18 cellular contexts compared by ENCODE assay signal in genomic region chr6:99345164-99345563, GRCh38. TPM values are rescaled to one million over a fixed set of nuclear protein-coding genes. Genes with fewer than 3 reads are reported as not detected.
A peak's percentile ranks its signal among the peaks of the same experiment; 100 is the strongest.
DNase-seq lines count a peak whose midpoint lies in the region; ATAC-seq and TF ChIP-seq lines count a peak whose summit lies in the region.
"Had no signal": no experiment of that assay in that cellular context is flagged by ENCODE, and none has a peak within 500 bp of the region (broad histone marks: within the 10 kb centered on the region; RNA-seq: fewer than 3 reads in every experiment).

No MANE protein-coding gene starts in this region.

- TF ChIP-seq EP300 in esophagus muscularis mucosa (IDR thresholded peaks at IDR 0.05) = no peak

- no peak for TF ChIP-seq POLR2A in esophagus muscularis mucosa (IDR thresholded peaks at IDR 0.05; ENCODE audit: low read depth)

- peaks cover 52% of the 10 kb centered on the region for H3K27me3 Mint-ChIP-seq in activated T-helper 2 cell treated with anti-CD3 and anti-CD28 coated beads, Interferon-gamma antibody, Interleukin-2, Interleukin-4, amounts not matched to agents 10 μg/mL and 5 μg/mL and 100 μg/mL, durations not matched to agents 14 hours and 24 hours and 36 hours (ENCODE audit: low read depth)
- H3K27me3 Mint-ChIP-seq in activated naive CD8-positive, alpha-beta T cell treated with anti-CD3 and anti-CD28 coated beads, Interleukin-2, amount 50 U/mL, for 24 hours = peaks cover 48% of the 10 kb centered on the region

- H3K36me3 ChIP-seq in SJSA1 (peaks cover 6% of the 10 kb centered on the region), esophagus muscularis mucosa (no peaks in the 10 kb centered on the region)
- H3K36me3 ChIP-seq: BE2C had no signal

- H3K4me1 ChIP-seq in SJSA1 (replicated peaks) (peaks cover 55% of the 10 kb centered on the region), esophagus muscularis mucosa (peaks cover 7 to 51% (median 37%) of the 10 kb centered on the region in 4 donors)
- H3K4me1 ChIP-seq: Caco-2 had no signal

- H3K4me3 ChIP-seq in SJSA1 = no peak overlapping the region
- no peak overlapping the region for H3K4me3 ChIP-seq in esophagus muscularis mucosa
- H3K4me3 ChIP-seq in retinal pigment epithelial cell (ENCODE audit: low read length) = no peak overlapping the region
- H3K4me3 ChIP-seq: GM23338 had no signal

- H3K9me3 ChIP-seq in SJSA1 (replicated peaks) = no peaks in the 10 kb centered on the region
- no peaks in the 10 kb centered on the region for H3K9me3 ChIP-seq in esophagus muscularis mucosa
- H3K9me3 ChIP-seq: BE2C, Caco-2 had no signal

- no peak for ATAC-seq in activated naive CD8-positive, alpha-beta T cell treated with anti-CD3 and anti-CD28 coated beads, Interleukin-2, amount 50 U/mL, for 24 hours
- ATAC-seq: GM23338 had no signal

- no peak overlapping the region for H3K4me3 Mint-ChIP-seq in activated T-helper 2 cell treated with anti-CD3 and anti-CD28 coated beads, Interferon-gamma antibody, Interleukin-2, Interleukin-4, amounts not matched to agents 10 μg/mL and 5 μg/mL and 100 μg/mL, durations not matched to agents 14 hours and 24 hours and 36 hours (ENCODE audit: low read depth)
- no peak overlapping the region for H3K4me3 Mint-ChIP-seq in activated naive CD8-positive, alpha-beta T cell treated with anti-CD3 and anti-CD28 coated beads, Interleukin-2, amount 50 U/mL, for 24 hours
- H3K4me3 Mint-ChIP-seq: CD4-positive, CD25-positive, alpha-beta regulatory T cell; GM23338; HFFc6 had no signal

- intact Hi-C loops in esophagus muscularis mucosa (cut with DNase I) = no loop called here
- intact Hi-C loops in activated T-helper 2 cell treated with anti-CD3 and anti-CD28 coated beads, Interferon-gamma antibody, Interleukin-2, Interleukin-4, amounts not matched to agents 10 μg/mL and 5 μg/mL and 100 μg/mL, durations not matched to agents 14 hours and 24 hours and 36 hours (cut with micrococcal nuclease) = loop anchor here (2.0 to 10.0 kb wide), 3 partner anchors 20 to 500 kb away; partner anchors contain the start of gene COQ3

- no peaks in the 10 kb centered on the region for H3K36me3 Mint-ChIP-seq in activated T-helper 2 cell treated with anti-CD3 and anti-CD28 coated beads, Interferon-gamma antibody, Interleukin-2, Interleukin-4, amounts not matched to agents 10 μg/mL and 5 μg/mL and 100 μg/mL, durations not matched to agents 14 hours and 24 hours and 36 hours (ENCODE audit: low read depth)
- H3K36me3 Mint-ChIP-seq in activated naive CD8-positive, alpha-beta T cell treated with anti-CD3 and anti-CD28 coated beads, Interleukin-2, amount 50 U/mL, for 24 hours (ENCODE audit: low read depth) = no peaks in the 10 kb centered on the region
- H3K36me3 Mint-ChIP-seq: CD4-positive, CD25-positive, alpha-beta regulatory T cell had no signal

- H3K27ac ChIP-seq in SJSA1 (peak overlapping the region; percentile 76), esophagus muscularis mucosa (replicated peaks in 1 of 4) (peak overlapping the region; percentile 40 to 94 (median 62))
- H3K27ac ChIP-seq: HL-60 had no signal

- DNase-seq in SJSA1 (ENCODE audit: low read depth in 1 of 2, low spot score in 2 of 2) = no peak
- DNase-seq in esophagus muscularis mucosa (ENCODE audit: extremely low spot score) = no peak
- DNase-seq in retinal pigment epithelial cell (ENCODE audit: low read depth) = peak; percentile 39
- no peak for DNase-seq in activated T-helper 2 cell treated with anti-CD3 and anti-CD28 coated beads, Interferon-gamma antibody, Interleukin-2, Interleukin-4, amounts not matched to agents 10 μg/mL and 5 μg/mL and 100 μg/mL, durations not matched to agents 14 hours and 24 hours and 36 hours (ENCODE audit: low spot score)
- DNase-seq in hippocampal formation (lab: John Stamatoyannopoulos, UW) = no peak
- DNase-seq in activated naive CD8-positive, alpha-beta T cell treated with anti-CD3 and anti-CD28 coated beads, Interleukin-2, amount 50 U/mL, for 24 hours = no peak
- DNase-seq: ACHN; BE2C; C1 segment of cervical spinal cord; Caco-2; CD4-positive, CD25-positive, alpha-beta regulatory T cell; DMS153; DMS79; GDM1; HCEC 1CT; HFFc6 had no signal

- 84% methylated on average over 4 of the region's 4 CpGs for WGBS in esophagus muscularis mucosa

- peaks cover 11% of the 10 kb centered on the region for H3K4me1 Mint-ChIP-seq in activated T-helper 2 cell treated with anti-CD3 and anti-CD28 coated beads, Interferon-gamma antibody, Interleukin-2, Interleukin-4, amounts not matched to agents 10 μg/mL and 5 μg/mL and 100 μg/mL, durations not matched to agents 14 hours and 24 hours and 36 hours (ENCODE audit: low read depth)
- H3K4me1 Mint-ChIP-seq in activated naive CD8-positive, alpha-beta T cell treated with anti-CD3 and anti-CD28 coated beads, Interleukin-2, amount 50 U/mL, for 24 hours = peaks cover 5% of the 10 kb centered on the region

- no peaks in the 10 kb centered on the region for H3K27me3 ChIP-seq in SJSA1 (replicated peaks)
- H3K27me3 ChIP-seq in esophagus muscularis mucosa = no peaks in the 10 kb centered on the region
- H3K27me3 ChIP-seq: BE2C had no signal

- no peaks in the 10 kb centered on the region for H3K9me3 Mint-ChIP-seq in activated T-helper 2 cell treated with anti-CD3 and anti-CD28 coated beads, Interferon-gamma antibody, Interleukin-2, Interleukin-4, amounts not matched to agents 10 μg/mL and 5 μg/mL and 100 μg/mL, durations not matched to agents 14 hours and 24 hours and 36 hours
- no peaks in the 10 kb centered on the region for H3K9me3 Mint-ChIP-seq in activated naive CD8-positive, alpha-beta T cell treated with anti-CD3 and anti-CD28 coated beads, Interleukin-2, amount 50 U/mL, for 24 hours
- H3K9me3 Mint-ChIP-seq: GM23338, HFFc6 had no signal

- no peak overlapping the region for H3K27ac Mint-ChIP-seq in activated T-helper 2 cell treated with anti-CD3 and anti-CD28 coated beads, Interferon-gamma antibody, Interleukin-2, Interleukin-4, amounts not matched to agents 10 μg/mL and 5 μg/mL and 100 μg/mL, durations not matched to agents 14 hours and 24 hours and 36 hours
- no peak overlapping the region for H3K27ac Mint-ChIP-seq in activated naive CD8-positive, alpha-beta T cell treated with anti-CD3 and anti-CD28 coated beads, Interleukin-2, amount 50 U/mL, for 24 hours
- H3K27ac Mint-ChIP-seq: CD4-positive, CD25-positive, alpha-beta regulatory T cell; GM23338; HFFc6 had no signal

- TF ChIP-seq CTCF in esophagus muscularis mucosa (IDR thresholded peaks at IDR 0.05) (no peak), retinal pigment epithelial cell (conservative IDR thresholded peaks at IDR 0.05; ENCODE audit: low read depth, low read length) (no peak)

RNA-seq across cellular contexts. Expression of gene FAXC, which starts 4.3 kb away (rescaled TPM):
- total RNA-seq in SJSA1 (2014; rRNA removed; shearing (Covaris generic)) = 10.5 and 20.5 TPM in 2 replicates
- 10 to 100 TPM; 22.2 to 44.7 (median 41.8) TPM for total RNA-seq in esophagus muscularis mucosa
- 0.25 TPM in 1 of 2 replicates, not detected in the other for total RNA-seq in activated T-helper 2 cell treated with anti-CD3 and anti-CD28 coated beads, Interferon-gamma antibody, Interleukin-2, Interleukin-4, amounts not matched to agents 10 μg/mL and 5 μg/mL and 100 μg/mL, durations not matched to agents 14 hours and 24 hours and 36 hours
- total RNA-seq: CD4-positive, CD25-positive, alpha-beta regulatory T cell had no signal

RNA-seq across cellular contexts. Expression of gene COQ3, which starts 48.8 kb away (rescaled TPM):
- 11.5 and 13.1 TPM in 2 replicates for total RNA-seq in SJSA1 (2014; rRNA removed; shearing (Covaris generic))
- 1 to 10 TPM; 3.4 to 9.1 (median 6.1) TPM for total RNA-seq in esophagus muscularis mucosa
- total RNA-seq in activated T-helper 2 cell treated with anti-CD3 and anti-CD28 coated beads, Interferon-gamma antibody, Interleukin-2, Interleukin-4, amounts not matched to agents 10 μg/mL and 5 μg/mL and 100 μg/mL, durations not matched to agents 14 hours and 24 hours and 36 hours = 12.9 and 13.7 TPM in 2 replicates
